ENCODE assay signal across 15 cellular contexts in the genomic region with DNA sequence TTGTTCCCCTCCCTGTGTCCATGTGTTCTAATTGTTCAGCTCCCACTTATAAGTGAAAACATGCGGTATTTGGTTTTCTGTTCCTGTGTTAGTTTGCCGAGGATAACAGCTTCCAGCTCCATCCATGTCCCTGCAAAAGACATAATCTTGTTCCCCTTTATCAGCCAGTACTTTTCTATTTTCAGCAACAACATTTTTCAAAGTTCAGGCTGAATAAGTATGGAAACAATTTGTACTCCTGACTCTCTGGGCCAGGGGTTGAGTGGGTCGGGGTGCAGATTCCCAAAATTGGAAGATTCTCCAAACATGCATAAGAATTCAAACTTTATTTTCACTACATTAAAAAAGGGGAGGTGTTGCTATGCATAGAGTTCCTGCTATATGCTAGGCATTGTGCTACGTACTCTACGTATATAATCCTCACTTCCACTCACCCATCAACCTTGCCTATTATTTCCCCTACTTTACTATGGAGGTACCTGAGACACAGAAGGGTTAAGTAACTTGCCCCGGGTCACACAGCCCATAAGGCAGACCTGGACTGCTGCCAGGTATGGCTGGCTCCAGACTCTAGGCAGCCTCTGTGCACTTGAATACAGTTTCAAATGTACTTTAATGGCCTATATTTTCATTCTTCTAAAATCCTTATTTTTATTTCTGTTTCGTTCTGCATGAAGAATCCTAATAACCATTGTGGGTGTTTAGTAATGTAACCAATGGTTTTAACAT.
DNase-seq lines count a peak whose midpoint lies in the region; ATAC-seq and TF ChIP-seq lines count a peak whose summit lies in the region.
"Had no signal": no experiment of that assay in that cellular context is flagged by ENCODE, and none has a peak within 500 bp of the region (broad histone marks: within the 10 kb centered on the region; RNA-seq: fewer than 3 reads in every experiment).

No MANE protein-coding gene starts in this region.

- TF ChIP-seq CTCF in coronary artery (IDR thresholded peaks at IDR 0.05), result no peak
- TF ChIP-seq CTCF in heart right ventricle (IDR thresholded peaks at IDR 0.05), result no peak
- no peak for TF ChIP-seq CTCF in neural crest cell (conservative IDR thresholded peaks at IDR 0.05)

- no peaks in the 10 kb centered on the region for H3K9me3 ChIP-seq in heart right ventricle
- H3K9me3 ChIP-seq: BE2C had no signal

- WGBS in heart right ventricle, 2 donors, result 49 to 60% methylated on average over 7 of the region's 7 CpGs

- no peak for DNase-seq in Right ventricle myocardium inferior (ENCODE audit: missing footprints)
- DNase-seq in cardiac septum (ENCODE audit: low spot score), result no peak
- DNase-seq in coronary artery (ENCODE audit: low spot score), result no peak
- peak in 1 of 2 donors; percentile 29 for DNase-seq in heart right ventricle
- DNase-seq in neural crest cell (ENCODE audit: low read depth, low spot score), result no peak
- DNase-seq in activated naive CD4-positive, alpha-beta T cell (lab: John Stamatoyannopoulos, UW), result no peak
- no peak for DNase-seq in NCI-H510A treated with DMSO at 0.1 percent for 48 hours (lab: John Stamatoyannopoulos, UW)
- DNase-seq in activated CD4-positive, CD25-positive, alpha-beta regulatory T cell treated with anti-CD3 and anti-CD28 coated beads, Interleukin-2, amount 50 U/mL, for 72 hours, result no peak
- DNase-seq: BE2C; CD4-positive, alpha-beta memory T cell; DND-41; GDM1; GOT3; H9 had no signal

- no peak overlapping the region for H3K4me3 Mint-ChIP-seq in neural crest cell
- H3K4me3 Mint-ChIP-seq: CD4-positive, alpha-beta memory T cell; H9 had no signal

- ATAC-seq in Right ventricle myocardium inferior, result peak; percentile 33
- peak in 7 of 8 donors; percentile 35 to 86 (median 69) for ATAC-seq in heart right ventricle

- peak overlapping the region; percentile 32 for H3K27ac Mint-ChIP-seq in neural crest cell (ENCODE audit: unreplicated experiment)
- H3K27ac Mint-ChIP-seq: CD4-positive, alpha-beta memory T cell; H9 had no signal

- H3K9me3 Mint-ChIP-seq in neural crest cell, result no peaks in the 10 kb centered on the region
- H3K9me3 Mint-ChIP-seq: CD4-positive, alpha-beta memory T cell had no signal

- H3K27ac ChIP-seq in coronary artery (peak overlapping the region; percentile 41 to 80), heart right ventricle (peak overlapping the region in 8 of 10 donors; percentile 24 to 75 (median 54))
- H3K27ac ChIP-seq: C4-2B had no signal

- no peaks in the 10 kb centered on the region for H3K27me3 ChIP-seq in heart right ventricle
- H3K27me3 ChIP-seq: BE2C had no signal

- H3K36me3 Mint-ChIP-seq in neural crest cell (ENCODE audit: low read depth), result no peaks in the 10 kb centered on the region
- H3K36me3 Mint-ChIP-seq: CD4-positive, alpha-beta memory T cell had no signal

- H3K4me3 ChIP-seq in coronary artery, result no peak overlapping the region
- no peak overlapping the region for H3K4me3 ChIP-seq in heart right ventricle

- no peaks in the 10 kb centered on the region for H3K27me3 Mint-ChIP-seq in neural crest cell (ENCODE audit: low read depth)
- H3K27me3 Mint-ChIP-seq: CD4-positive, alpha-beta memory T cell had no signal

- peaks cover 0 to 30% (median 13%) of the 10 kb centered on the region in 9 donors for H3K4me1 ChIP-seq in heart right ventricle
- H3K4me1 ChIP-seq: BE2C had no signal

- H3K36me3 ChIP-seq in heart right ventricle, result no peaks in the 10 kb centered on the region
- H3K36me3 ChIP-seq: BE2C had no signal

- peaks cover 10% of the 10 kb centered on the region for H3K4me1 Mint-ChIP-seq in neural crest cell

- intact Hi-C loops in Right ventricle myocardium inferior (cut with DNase I), result loop anchor here (5.0 kb wide), 1 partner anchor 34 kb away; no protein-coding TSS in a partner anchor
- intact Hi-C loops in cardiac septum (cut with DNase I), result no loop called here
- intact Hi-C loops in heart right ventricle (cut with DNase I), result no loop called here
